ENCODE assay signal across 28 cellular contexts in the genomic region with DNA sequence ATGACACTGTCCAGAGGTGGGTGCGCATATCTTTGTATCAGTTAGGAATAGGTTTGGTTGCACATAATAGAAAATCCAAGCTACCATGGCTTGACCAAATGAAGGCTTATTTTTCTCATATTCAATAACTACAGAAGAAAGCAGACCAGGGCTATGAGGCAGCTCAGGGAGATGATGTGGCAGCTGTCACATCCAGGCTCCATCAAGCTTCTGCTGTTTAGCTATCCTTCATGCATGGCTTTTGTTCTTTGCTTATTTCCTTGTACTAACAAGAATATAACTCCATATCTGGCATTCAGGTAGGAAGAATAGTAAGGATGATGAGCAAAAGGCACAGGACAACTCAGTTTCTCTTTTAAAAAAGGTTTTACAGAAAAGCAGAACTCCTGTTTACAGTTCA.
"Had no signal": no experiment of that assay in that cellular context is flagged by ENCODE, and none has a peak within 500 bp of the region (broad histone marks: within the 10 kb centered on the region; RNA-seq: fewer than 3 reads in every experiment).

No MANE protein-coding gene starts in this region.

- H3K4me3 ChIP-seq: heart left ventricle had no signal

- H3K27me3 ChIP-seq: brain microvascular endothelial cell, heart left ventricle had no signal

- H3K4me3 Mint-ChIP-seq: activated CD4-positive, alpha-beta memory T cell treated with anti-CD3 and anti-CD28 coated beads for 36 hours; activated CD4-positive, alpha-beta T cell treated with anti-CD3 and anti-CD28 coated beads for 36 hours; activated CD4-positive, alpha-beta T cell treated with anti-CD3 and anti-CD28 coated beads, Interleukin-2, amount 10 ng/mL, durations not matched to agents 24 days and 14 days; activated CD8-positive, alpha-beta memory T cell treated with anti-CD3 and anti-CD28 coated beads, Interleukin-2, amount 10 ng/mL, durations not matched to agents 7 days and 5 days; activated CD8-positive, alpha-beta T cell treated with anti-CD3 and anti-CD28 coated beads, Interleukin-2, amount 10 ng/mL, durations not matched to agents 7 days and 5 days; activated naive CD4-positive, alpha-beta T cell treated with anti-CD3 and anti-CD28 coated beads for 36 hours; activated naive CD8-positive, alpha-beta T cell; activated T-helper 1 cell treated with anti-CD3 and anti-CD28 coated beads, Interleukin-12 subunit alpha, Interleukin-12 subunit beta, Interleukin-2, Interleukin-4 antibody, amounts not matched to agents 30 ng/mL and 10 ng/mL and 1 ng/mL, durations not matched to agents 14 hours and 24 hours and 36 hours; central memory CD8-positive, alpha-beta T cell; effector memory CD8-positive, alpha-beta T cell had no signal

- H3K27ac ChIP-seq: brain microvascular endothelial cell, epithelial cell of prostate had no signal

- H3K27ac Mint-ChIP-seq: activated CD4-positive, alpha-beta memory T cell treated with anti-CD3 and anti-CD28 coated beads for 36 hours; activated CD4-positive, alpha-beta T cell treated with anti-CD3 and anti-CD28 coated beads for 36 hours; activated CD4-positive, alpha-beta T cell treated with anti-CD3 and anti-CD28 coated beads, Interleukin-2, amount 10 ng/mL, durations not matched to agents 24 days and 14 days; activated CD8-positive, alpha-beta memory T cell treated with anti-CD3 and anti-CD28 coated beads, Interleukin-2, amount 10 ng/mL, durations not matched to agents 7 days and 5 days; activated naive CD4-positive, alpha-beta T cell treated with anti-CD3 and anti-CD28 coated beads for 36 hours; activated naive CD8-positive, alpha-beta T cell; activated T-helper 1 cell treated with anti-CD3 and anti-CD28 coated beads, Interleukin-12 subunit alpha, Interleukin-12 subunit beta, Interleukin-2, Interleukin-4 antibody, amounts not matched to agents 30 ng/mL and 10 ng/mL and 1 ng/mL, durations not matched to agents 14 hours and 24 hours and 36 hours; activated T-helper 2 cell treated with anti-CD3 and anti-CD28 coated beads, Interferon-gamma antibody, Interleukin-2, Interleukin-4, amounts not matched to agents 10 μg/mL and 5 μg/mL and 100 μg/mL, durations not matched to agents 14 hours and 24 hours and 36 hours had no signal

- DNase-seq: activated CD4-positive, alpha-beta memory T cell treated with anti-CD3 and anti-CD28 coated beads for 36 hours; activated CD4-positive, alpha-beta T cell treated with anti-CD3 and anti-CD28 coated beads for 36 hours; activated CD4-positive, alpha-beta T cell treated with anti-CD3 and anti-CD28 coated beads, Interleukin-2, amount 10 ng/mL, durations not matched to agents 24 days and 14 days; activated CD4-positive, CD25-positive, alpha-beta regulatory T cell; activated CD4-positive, CD25-positive, alpha-beta regulatory T cell treated with anti-CD3 and anti-CD28 coated beads, Interleukin-2, amount 50 U/mL, for 72 hours; activated CD8-positive, alpha-beta memory T cell treated with anti-CD3 and anti-CD28 coated beads, Interleukin-2, amount 10 ng/mL, durations not matched to agents 7 days and 5 days; activated CD8-positive, alpha-beta memory T cell treated with anti-CD3 and anti-CD28 coated beads, Interleukin-2, amount 50 U/mL, for 4 hours; activated CD8-positive, alpha-beta T cell treated with anti-CD3 and anti-CD28 coated beads, Interleukin-2, amount 10 ng/mL, durations not matched to agents 7 days and 5 days; activated effector memory CD4-positive, alpha-beta T cell treated with anti-CD3 and anti-CD28 coated beads, Interleukin-2, amount 50 U/mL, for 16 hours; activated naive CD4-positive, alpha-beta T cell treated with anti-CD3 and anti-CD28 coated beads for 36 hours; activated T-cell treated with anti-CD3 and anti-CD28 coated beads, Interleukin-2, amount 50 U/mL, for 1 hour; activated T-cell treated with anti-CD3 and anti-CD28 coated beads, Interleukin-2, amount 50 U/mL, for 48 hours; amniotic stem cell; anterior cingulate cortex; brain microvascular endothelial cell; cortex of kidney; dermis blood vessel endothelial cell; effector CD4-positive, alpha-beta T cell; effector memory CD8-positive, alpha-beta T cell; foreskin fibroblast; glutamatergic neuron; heart left ventricle; T-helper 2 cell had no signal

- H3K9me3 Mint-ChIP-seq: activated naive CD4-positive, alpha-beta T cell treated with anti-CD3 and anti-CD28 coated beads for 36 hours; central memory CD8-positive, alpha-beta T cell; effector memory CD8-positive, alpha-beta T cell had no signal

- H3K36me3 ChIP-seq: brain microvascular endothelial cell, heart left ventricle had no signal

- H3K27me3 Mint-ChIP-seq: activated CD4-positive, alpha-beta memory T cell treated with anti-CD3 and anti-CD28 coated beads for 36 hours; activated CD4-positive, alpha-beta T cell treated with anti-CD3 and anti-CD28 coated beads for 36 hours; activated CD4-positive, alpha-beta T cell treated with anti-CD3 and anti-CD28 coated beads, Interleukin-2, amount 10 ng/mL, durations not matched to agents 24 days and 14 days; activated naive CD8-positive, alpha-beta T cell; central memory CD8-positive, alpha-beta T cell had no signal

- H3K4me1 Mint-ChIP-seq: central memory CD8-positive, alpha-beta T cell had no signal

- ATAC-seq: activated CD4-positive, alpha-beta T cell treated with anti-CD3 and anti-CD28 coated beads for 36 hours; activated CD8-positive, alpha-beta memory T cell treated with anti-CD3 and anti-CD28 coated beads, Interleukin-2, amount 10 ng/mL, durations not matched to agents 7 days and 5 days; activated CD8-positive, alpha-beta T cell treated with anti-CD3 and anti-CD28 coated beads, Interleukin-2, amount 10 ng/mL, durations not matched to agents 7 days and 5 days; effector memory CD8-positive, alpha-beta T cell; heart left ventricle had no signal
